27 cellular contexts compared by ENCODE assay signal in genomic region chr11:8763070-8763469, GRCh38.
"Had no signal": no experiment of that assay in that cellular context is flagged by ENCODE, and none has a peak within 500 bp of the region (broad histone marks: within the 10 kb centered on the region; RNA-seq: fewer than 3 reads in every experiment).

No MANE protein-coding gene starts in this region.

- DNase-seq: activated CD4-positive, alpha-beta T cell treated with anti-CD3 and anti-CD28 coated beads for 48 hours; activated CD4-positive, alpha-beta T cell treated with anti-CD3 and anti-CD28 coated beads, Interleukin-2, amount 50 U/mL, for 4 hours; activated CD4-positive, CD25-positive, alpha-beta regulatory T cell treated with anti-CD3 and anti-CD28 coated beads, Interleukin-2, amount 50 U/mL, for 72 hours; activated CD8-positive, alpha-beta memory T cell treated with anti-CD3 and anti-CD28 coated beads, Interleukin-2, amount 50 U/mL, for 48 hours; activated CD8-positive, alpha-beta T cell treated with anti-CD3 and anti-CD28 coated beads, Interleukin-2, amount 10 ng/mL, durations not matched to agents 7 days and 5 days; activated naive CD4-positive, alpha-beta T cell; activated naive CD8-positive, alpha-beta T cell treated with anti-CD3 and anti-CD28 coated beads, Interleukin-2, amount 50 U/mL, for 24 hours; activated T-cell treated with anti-CD3 and anti-CD28 coated beads, Interleukin-2, amount 50 U/mL, for 1 hour; amygdala; Karpas-422; MM.1S; NCI-H1105; NCI-H1436; NCI-H1694 treated with DMSO at 0.1 percent for 48 hours; NCI-H2029 treated with DMSO at 0.1 percent for 48 hours; NCI-H345; NCI-H510A; NCI-H69; NK-92 treated with Interleukin-12 subunit alpha and Interleukin-12 subunit beta, amount 100 ng/mL, for 24 hours; OCI-M1; Peyer's patch; SHP77 had no signal

- H3K27me3 ChIP-seq: Peyer's patch had no signal

- H3K9me3 ChIP-seq: Peyer's patch had no signal

- ATAC-seq: activated CD8-positive, alpha-beta T cell treated with anti-CD3 and anti-CD28 coated beads, Interleukin-2, amount 10 ng/mL, durations not matched to agents 7 days and 5 days; activated naive CD4-positive, alpha-beta T cell treated with anti-CD3 and anti-CD28 coated beads, Interleukin-2, amount 50 U/mL, for 72 hours; activated naive CD8-positive, alpha-beta T cell treated with anti-CD3 and anti-CD28 coated beads, Interleukin-2, amount 50 U/mL, for 24 hours; K562; WTC11 had no signal

- H3K36me3 ChIP-seq: Peyer's patch had no signal

- H3K4me1 Mint-ChIP-seq: activated naive CD8-positive, alpha-beta T cell treated with anti-CD3 and anti-CD28 coated beads, Interleukin-2, amount 50 U/mL, for 24 hours had no signal

- H3K4me3 Mint-ChIP-seq: activated CD8-positive, alpha-beta T cell treated with anti-CD3 and anti-CD28 coated beads, Interleukin-2, amount 10 ng/mL, durations not matched to agents 7 days and 5 days; activated naive CD8-positive, alpha-beta T cell treated with anti-CD3 and anti-CD28 coated beads, Interleukin-2, amount 50 U/mL, for 24 hours; brain; T-helper 1 cell treated with Interleukin-12 subunit alpha and Interleukin-12 subunit beta and Interleukin-4 antibody, amounts not matched to agents 30 μg/mL and 1 μg/mL, for 36 hours; WTC11 had no signal

- H3K27ac Mint-ChIP-seq: activated CD8-positive, alpha-beta T cell treated with anti-CD3 and anti-CD28 coated beads, Interleukin-2, amount 10 ng/mL, durations not matched to agents 7 days and 5 days; activated naive CD4-positive, alpha-beta T cell treated with anti-CD3 and anti-CD28 coated beads, Interleukin-2, amount 50 U/mL, for 72 hours; activated naive CD8-positive, alpha-beta T cell treated with anti-CD3 and anti-CD28 coated beads, Interleukin-2, amount 50 U/mL, for 24 hours; T-helper 1 cell treated with Interleukin-12 subunit alpha and Interleukin-12 subunit beta and Interleukin-4 antibody, amounts not matched to agents 30 μg/mL and 1 μg/mL, for 36 hours; WTC11 had no signal

- H3K9me3 Mint-ChIP-seq: activated naive CD4-positive, alpha-beta T cell treated with anti-CD3 and anti-CD28 coated beads, Interleukin-2, amount 50 U/mL, for 72 hours; activated naive CD8-positive, alpha-beta T cell treated with anti-CD3 and anti-CD28 coated beads, Interleukin-2, amount 50 U/mL, for 24 hours; brain; T-helper 1 cell treated with Interleukin-12 subunit alpha and Interleukin-12 subunit beta and Interleukin-4 antibody, amounts not matched to agents 30 μg/mL and 1 μg/mL, for 36 hours; WTC11 had no signal

- H3K36me3 Mint-ChIP-seq: activated naive CD4-positive, alpha-beta T cell treated with anti-CD3 and anti-CD28 coated beads, Interleukin-2, amount 50 U/mL, for 72 hours; brain; WTC11 had no signal

- H3K4me3 ChIP-seq: K562, Peyer's patch had no signal
